ENCODE assay signal across 9 cellular contexts in the genomic region with DNA sequence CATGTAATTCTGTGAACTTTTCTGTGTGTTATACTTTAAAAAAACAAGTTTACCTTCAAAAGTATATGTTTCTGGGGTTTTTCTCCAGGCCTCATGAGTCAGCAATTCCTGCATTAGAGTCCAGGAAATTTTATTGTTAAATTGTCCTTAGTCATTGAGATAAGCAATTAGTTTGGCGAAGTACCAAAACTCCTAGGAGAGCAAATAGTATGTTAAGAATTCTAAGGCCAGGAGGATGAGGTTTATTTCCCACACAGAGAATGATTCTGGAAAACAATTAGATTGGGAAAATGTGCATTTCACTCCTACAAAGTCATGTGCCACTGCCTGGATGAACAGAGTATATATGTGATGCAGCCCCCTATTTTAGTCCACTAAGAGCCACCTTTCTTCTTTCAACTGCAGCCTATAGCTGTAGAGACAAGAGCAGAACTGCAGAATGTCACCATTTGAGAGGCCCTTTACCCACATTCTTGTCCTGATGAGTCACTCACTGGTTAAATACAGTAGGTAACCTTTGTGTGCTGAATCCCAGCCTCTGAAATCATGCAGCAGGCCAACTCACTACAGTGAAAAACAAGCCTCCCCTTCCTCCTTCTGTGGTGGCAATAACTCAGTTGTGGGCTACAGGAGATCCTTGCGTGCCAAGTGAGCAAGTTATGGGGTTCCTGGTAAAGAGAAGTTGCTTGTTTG.
DNase-seq lines count a peak whose midpoint lies in the region; ATAC-seq, FAIRE-seq and TF ChIP-seq lines count a peak whose summit lies in the region.
"Had no signal": no experiment of that assay in that cellular context is flagged by ENCODE, and none has a peak within 500 bp of the region (broad histone marks: within the 10 kb centered on the region; RNA-seq: fewer than 3 reads in every experiment).

No MANE protein-coding gene starts in this region.

- TF ChIP-seq CTCF in K562 (IDR thresholded peaks at IDR 0.05 in 2 of 3, conservative IDR thresholded peaks at IDR 0.05 in 1 of 3; ENCODE audit: insufficient read depth in 2 of 3, low read depth in 1 of 3, low read length in 3 of 3), result no peak
- no peak for TF ChIP-seq CTCF in lower lobe of right lung (IDR thresholded peaks at IDR 0.05)

- POLR2A ChIA-PET in K562 (lab: Yijun Ruan, JAX), result no interaction called here
- POLR2A ChIA-PET in CD4-positive, alpha-beta memory T cell (lab: Charles Lee; ENCODE audit: partially characterized antibody), result no interaction called here

- no peaks in the 10 kb centered on the region for H3K9me3 ChIP-seq in K562 (replicated peaks; ENCODE audit: control insufficient read depth, insufficient read depth, low read depth, low read length)
- no peaks in the 10 kb centered on the region for H3K9me3 ChIP-seq in lower lobe of right lung
- no peaks in the 10 kb centered on the region for H3K9me3 ChIP-seq in CD4-positive, alpha-beta memory T cell (ENCODE audit: control insufficient read depth in 1 of 2, low read length in 2 of 2)
- H3K9me3 ChIP-seq: heart left ventricle had no signal

- H2AFZ ChIP-seq in K562 (ENCODE audit: low read depth, low read length), result peak overlapping the region; percentile 73

- FAIRE-seq in K562 (lab: Jason Lieb, UNC), result peak; percentile 80

- 10% methylated on average over 2 of the region's 2 CpGs for WGBS in K562 (ENCODE audit: insufficient coverage, low coverage, missing lambda C conversion rate)

- H3K4me3 Mint-ChIP-seq in CD4-positive, alpha-beta memory T cell, result no peak overlapping the region

- H3K27ac ChIP-seq in K562 (ENCODE audit: extremely low read depth, low read depth, low read length) (no peak overlapping the region; the same call in 2 of the 3 replicates), lower lobe of right lung (peak overlapping the region; percentile 19)
- no peak overlapping the region for H3K27ac ChIP-seq in CD4-positive, alpha-beta memory T cell (ENCODE audit: low read depth, low read length)

- ATAC-seq in K562 (peak; percentile 64), lower lobe of right lung (peak; percentile 54 to 78), GM21576 (IDR thresholded peaks at IDR 0.05; ENCODE audit: unreplicated experiment) (no peak)

- H3K27ac Mint-ChIP-seq in CD4-positive, alpha-beta memory T cell, result peak overlapping the region in 1 of 7 donors; percentile 45

- H3K79me2 ChIP-seq in K562 (ENCODE audit: control insufficient read depth, insufficient read depth, low read length), result no peaks in the 10 kb centered on the region

- H3K9ac ChIP-seq in K562 (ENCODE audit: insufficient read depth in 1 of 2, low read depth in 2 of 2, low read length in 2 of 2), result peak overlapping the region in 1 of 2 experiments; percentile 2; a peak in 1 of 4 replicates

- H3K36me3 Mint-ChIP-seq in CD4-positive, alpha-beta memory T cell, result no peaks in the 10 kb centered on the region

- H3K9me3 Mint-ChIP-seq in CD4-positive, alpha-beta memory T cell, result no peaks in the 10 kb centered on the region

- no peak for TF ChIP-seq EP300 in K562 (IDR thresholded peaks at IDR 0.05; ENCODE audit: low read length)

- no peak overlapping the region for H3K4me3 ChIP-seq in K562
- H3K4me3 ChIP-seq in lower lobe of right lung, result no peak overlapping the region
- no peak overlapping the region for H3K4me3 ChIP-seq in CD4-positive, alpha-beta memory T cell (ENCODE audit: low read length in 2 of 2)
- H3K4me3 ChIP-seq: heart left ventricle had no signal

- BruUV-seq in K562 (replicated peaks; lab: Mats Ljungman, UMichigan), result no TSS peak

- no peaks in the 10 kb centered on the region for H3K36me3 ChIP-seq in K562 (ENCODE audit: control insufficient read depth, insufficient read depth, low read length)
- H3K36me3 ChIP-seq in lower lobe of right lung, result no peaks in the 10 kb centered on the region
- H3K36me3 ChIP-seq in CD4-positive, alpha-beta memory T cell (ENCODE audit: insufficient read depth, low read length), result no peaks in the 10 kb centered on the region
- H3K36me3 ChIP-seq: heart left ventricle had no signal

- CTCF ChIA-PET in K562 (lab: Yijun Ruan, JAX; ENCODE audit: low intra/inter-chr PET ratio), result no interaction called here
- CTCF ChIA-PET in CD4-positive, alpha-beta memory T cell (lab: Charles Lee; ENCODE audit: partially characterized antibody), result interaction anchor here (1.0 kb wide), 1 partner anchor 629 kb away, joined by 3 read pairs; no protein-coding TSS in a partner anchor

- H3K4me1 ChIP-seq in K562 (replicated peaks in 1 of 2; ENCODE audit: control insufficient read depth in 2 of 2, insufficient read depth in 2 of 2, low read length in 2 of 2), result peaks cover 0 to 21% of the 10 kb centered on the region in 2 experiments; a peak in 3 of 5 replicates
- peaks cover 21% of the 10 kb centered on the region for H3K4me1 ChIP-seq in lower lobe of right lung
- H3K4me1 ChIP-seq in CD4-positive, alpha-beta memory T cell (ENCODE audit: insufficient read depth, low read length), result no peaks in the 10 kb centered on the region

- H4K20me1 ChIP-seq in K562 (replicated peaks; ENCODE audit: control insufficient read depth, insufficient read depth, low read length), result no peaks in the 10 kb centered on the region

- in situ Hi-C loops in K562 (cut with MboI), result no loop called here

- H3K4me2 ChIP-seq in K562 (ENCODE audit: insufficient read depth, low read length), result peak overlapping the region; percentile 31; the same call in 1 of the 2 replicates

- H3K27me3 Mint-ChIP-seq in CD4-positive, alpha-beta memory T cell, result peaks cover 4 to 6% of the 10 kb centered on the region in 2 donors

- H3K9me1 ChIP-seq in K562 (ENCODE audit: control insufficient read depth, insufficient read depth, low read length), result no peaks in the 10 kb centered on the region

- no peak for TF ChIP-seq POLR2A in K562 (conservative IDR thresholded peaks at IDR 0.05)

- peak; percentile 8 for DNase-seq in CMK (ENCODE audit: low read depth)
- DNase-seq in LoVo (ENCODE audit: low spot score), result peak; percentile 94
- DNase-seq in K562 (ENCODE audit: extremely low read depth in 1 of 4, low spot score in 3 of 4), result peak; percentile 27 to 32 (median 28)
- DNase-seq in lower lobe of right lung, result no peak
- no peak for DNase-seq in cerebellar nuclear complex (lab: John Stamatoyannopoulos, UW)
- DNase-seq in Ammon's horn (ENCODE audit: low spot score), result no peak
- no peak for DNase-seq in CD4-positive, alpha-beta memory T cell
- DNase-seq: heart left ventricle had no signal

- TF ChIP-seq RAD21 in K562 (CRISPR knock-in tag; conservative IDR thresholded peaks at IDR 0.05 in 1 of 2, IDR thresholded peaks at IDR 0.05 in 1 of 2), result no peak

- intact Hi-C loops in K562 (cut with micrococcal nuclease), result loop anchor here (2.0 to 5.0 kb wide), 2 partner anchors 45 to 454 kb away; a partner anchor contains a TSS
- intact Hi-C loops in lower lobe of right lung (cut with DNase I), result no loop called here
- intact Hi-C loops in CD4-positive, alpha-beta memory T cell (cut with micrococcal nuclease), result loop anchor here (10.0 kb wide), 1 partner anchor 683 kb away; no protein-coding TSS in a partner anchor

- peaks cover 0 to 3% (median 0%) of the 10 kb centered on the region in 4 donors for H3K4me1 Mint-ChIP-seq in CD4-positive, alpha-beta memory T cell

- H3K27me3 ChIP-seq in K562 (ENCODE audit: control insufficient read depth in 2 of 2, insufficient read depth in 2 of 2, low read length in 2 of 2) (peaks cover 8 to 10% of the 10 kb centered on the region in 2 experiments; a peak in 4 of 5 replicates), lower lobe of right lung (ENCODE audit: low read depth) (no peaks in the 10 kb centered on the region)
- H3K27me3 ChIP-seq in CD4-positive, alpha-beta memory T cell (ENCODE audit: insufficient read depth, low read length), result no peaks in the 10 kb centered on the region
- H3K27me3 ChIP-seq: heart left ventricle had no signal

TF ChIP-seq in K562, 482 proteins besides CTCF, POLR2A, EP300 and RAD21 (continues in another document):
- TF ChIP-seq SMARCE1 (IDR thresholded peaks at IDR 0.05) (peak; percentile 38; the same call in 1 of the 2 replicates), NFE2 (IDR thresholded peaks at IDR 0.05; ENCODE audit: low read depth) (peak; percentile 89), MAFK (IDR thresholded peaks at IDR 0.05; ENCODE audit: low read length) (peak; percentile 96), MAFG (tag; conservative IDR thresholded peaks at IDR 0.05) (peak; percentile 99), SP2 (IDR thresholded peaks at IDR 0.05; ENCODE audit: extremely low read depth, low read depth, low read length, poor library complexity, severe bottlenecking) (no peak), BACH1 (tag; IDR thresholded peaks at IDR 0.05) (peak; percentile 90), ZNF316 (IDR thresholded peaks at IDR 0.05) (peak; percentile 98)
- TF ChIP-seq, protein P1, sequence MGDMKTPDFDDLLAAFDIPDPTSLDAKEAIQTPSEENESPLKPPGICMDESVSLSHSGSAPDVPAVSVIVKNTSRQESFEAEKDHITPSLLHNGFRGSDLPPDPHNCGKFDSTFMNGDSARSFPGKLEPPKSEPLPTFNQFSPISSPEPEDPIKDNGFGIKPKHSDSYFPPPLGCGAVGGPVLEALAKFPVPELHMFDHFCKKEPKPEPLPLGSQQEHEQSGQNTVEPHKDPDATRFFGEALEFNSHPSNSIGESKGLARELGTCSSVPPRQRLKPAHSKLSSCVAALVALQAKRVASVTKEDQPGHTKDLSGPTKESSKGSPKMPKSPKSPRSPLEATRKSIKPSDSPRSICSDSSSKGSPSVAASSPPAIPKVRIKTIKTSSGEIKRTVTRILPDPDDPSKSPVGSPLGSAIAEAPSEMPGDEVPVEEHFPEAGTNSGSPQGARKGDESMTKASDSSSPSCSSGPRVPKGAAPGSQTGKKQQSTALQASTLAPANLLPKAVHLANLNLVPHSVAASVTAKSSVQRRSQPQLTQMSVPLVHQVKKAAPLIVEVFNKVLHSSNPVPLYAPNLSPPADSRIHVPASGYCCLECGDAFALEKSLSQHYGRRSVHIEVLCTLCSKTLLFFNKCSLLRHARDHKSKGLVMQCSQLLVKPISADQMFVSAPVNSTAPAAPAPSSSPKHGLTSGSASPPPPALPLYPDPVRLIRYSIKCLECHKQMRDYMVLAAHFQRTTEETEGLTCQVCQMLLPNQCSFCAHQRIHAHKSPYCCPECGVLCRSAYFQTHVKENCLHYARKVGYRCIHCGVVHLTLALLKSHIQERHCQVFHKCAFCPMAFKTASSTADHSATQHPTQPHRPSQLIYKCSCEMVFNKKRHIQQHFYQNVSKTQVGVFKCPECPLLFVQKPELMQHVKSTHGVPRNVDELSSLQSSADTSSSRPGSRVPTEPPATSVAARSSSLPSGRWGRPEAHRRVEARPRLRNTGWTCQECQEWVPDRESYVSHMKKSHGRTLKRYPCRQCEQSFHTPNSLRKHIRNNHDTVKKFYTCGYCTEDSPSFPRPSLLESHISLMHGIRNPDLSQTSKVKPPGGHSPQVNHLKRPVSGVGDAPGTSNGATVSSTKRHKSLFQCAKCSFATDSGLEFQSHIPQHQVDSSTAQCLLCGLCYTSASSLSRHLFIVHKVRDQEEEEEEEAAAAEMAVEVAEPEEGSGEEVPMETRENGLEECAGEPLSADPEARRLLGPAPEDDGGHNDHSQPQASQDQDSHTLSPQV (IDR thresholded peaks at IDR 0.05), result 0 out of 2 replicates have a peak, but pooled peaks have one; percentile 42

Comparison
In these comparisons a context has a peak if more than half of its experiments do, and no peak if none do; other contexts are left out.
1. DNase-seq: peak in CMK (single experiment), LoVo (single experiment) and K562 (4 of 4); none in lower lobe of right lung (single experiment), cerebellar nuclear complex (0 of 2), Ammon's horn (single experiment) and CD4-positive, alpha-beta memory T cell (0 of 5).